ENCODE assay signal across 18 cellular contexts in the genomic region with DNA sequence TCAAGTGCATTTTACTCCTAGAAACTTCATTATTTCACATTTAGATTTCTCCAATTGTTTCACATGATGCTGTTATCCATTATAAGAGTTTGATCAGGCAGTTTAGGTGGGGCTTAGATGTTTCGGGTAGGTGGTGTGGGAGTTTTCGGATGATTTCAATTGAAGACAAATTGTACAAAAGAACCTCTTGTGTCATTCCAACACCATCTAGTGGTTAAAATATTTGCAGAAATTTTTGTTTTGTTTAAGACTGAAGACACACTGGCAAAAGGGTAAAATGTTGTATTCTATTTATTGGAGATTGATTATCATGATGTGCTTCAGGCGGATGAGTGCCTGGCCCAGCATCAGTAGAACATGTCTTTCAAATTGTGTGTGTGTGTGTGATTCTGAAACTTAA.
A peak's percentile ranks its signal among the peaks of the same experiment; 100 is the strongest.
DNase-seq lines count a peak whose midpoint lies in the region; ATAC-seq and TF ChIP-seq lines count a peak whose summit lies in the region.
"Had no signal": no experiment of that assay in that cellular context is flagged by ENCODE, and none has a peak within 500 bp of the region (broad histone marks: within the 10 kb centered on the region; RNA-seq: fewer than 3 reads in every experiment).

No MANE protein-coding gene starts in this region.

- DNase-seq in AG10803 (ENCODE audit: low read depth) (peak; percentile 0), Kasumi-1 (lab: John Stamatoyannopoulos, UW) (peak; percentile 5 to 8), astrocyte of the spinal cord (ENCODE audit: low read depth, low spot score) (peak; percentile 1), myocyte (ENCODE audit: low read depth) (peak; percentile 8), heart left ventricle (no peak), UCSD-AML1 (lab: John Stamatoyannopoulos, UW; ENCODE audit: unreplicated experiment) (no peak), islet precursor cell (no peak), activated gamma-delta T cell (lab: John Stamatoyannopoulos, UW) (no peak)
- DNase-seq: foreskin melanocyte, Karpas-422, NCI-H187, NCI-H748 treated with DMSO at 0.1 percent for 48 hours had no signal

- TF ChIP-seq CTCF in AG10803 (conservative IDR thresholded peaks at IDR 0.05; ENCODE audit: low read length) (peak; percentile 28; the same call in 1 of the 2 replicates), astrocyte of the spinal cord (IDR thresholded peaks at IDR 0.05; ENCODE audit: low read depth, low read length) (no peak), heart left ventricle (IDR thresholded peaks at IDR 0.05) (peak in 4 of 12 donors; percentile 19 to 23 (median 22))

- no peak for ATAC-seq in heart left ventricle
- ATAC-seq: GM12878 had no signal

- 51 to 76% (median 67%) methylated on average over 3 of the region's 3 CpGs for WGBS in heart left ventricle, 4 donors

- no peak overlapping the region for H3K27ac ChIP-seq in heart left ventricle
- H3K27ac ChIP-seq: ascending aorta, BLaER1, HL-60, SJCRH30, skin epidermis had no signal

- H3K9me3 ChIP-seq in heart left ventricle = no peaks in the 10 kb centered on the region
- H3K9me3 ChIP-seq: ascending aorta, BLaER1, SJCRH30 had no signal

- H3K4me3 ChIP-seq in AG10803 (ENCODE audit: low read length) = no peak overlapping the region
- no peak overlapping the region for H3K4me3 ChIP-seq in astrocyte of the spinal cord (ENCODE audit: low read depth, low read length)
- no peak overlapping the region for H3K4me3 ChIP-seq in heart left ventricle
- H3K4me3 ChIP-seq: ascending aorta, BLaER1, GM12878, SJCRH30, skin epidermis had no signal

- no peak for TF ChIP-seq POLR2A in heart left ventricle (IDR thresholded peaks at IDR 0.05)

- H3K27me3 ChIP-seq in heart left ventricle = peaks cover 0 to 5% (median 0%) of the 10 kb centered on the region in 9 donors
- H3K27me3 ChIP-seq: ascending aorta, SJCRH30 had no signal

- no peaks in the 10 kb centered on the region for H3K4me1 ChIP-seq in heart left ventricle
- H3K4me1 ChIP-seq: ascending aorta, BLaER1, SJCRH30 had no signal

- in situ Hi-C loops in astrocyte of the spinal cord (cut with HindIII; ENCODE audit: low sequenced_read_pairs) = no loop called here

- no peaks in the 10 kb centered on the region for H3K36me3 ChIP-seq in heart left ventricle
- H3K36me3 ChIP-seq: ascending aorta, BLaER1, SJCRH30 had no signal

- intact Hi-C loops in heart left ventricle (cut with DNase I) = no loop called here

Comparison
In these comparisons a context has a peak if more than half of its experiments do, and no peak if none do; other contexts are left out.
1. DNase-seq: peak in AG10803 (single experiment), Kasumi-1 (2 of 2), astrocyte of the spinal cord (single experiment) and myocyte (single experiment); none in heart left ventricle (0 of 5), UCSD-AML1 (single experiment), islet precursor cell (single experiment) and activated gamma-delta T cell (single experiment).